Comparison of ENCODE assay signal across 18 cellular contexts in the genomic region with DNA sequence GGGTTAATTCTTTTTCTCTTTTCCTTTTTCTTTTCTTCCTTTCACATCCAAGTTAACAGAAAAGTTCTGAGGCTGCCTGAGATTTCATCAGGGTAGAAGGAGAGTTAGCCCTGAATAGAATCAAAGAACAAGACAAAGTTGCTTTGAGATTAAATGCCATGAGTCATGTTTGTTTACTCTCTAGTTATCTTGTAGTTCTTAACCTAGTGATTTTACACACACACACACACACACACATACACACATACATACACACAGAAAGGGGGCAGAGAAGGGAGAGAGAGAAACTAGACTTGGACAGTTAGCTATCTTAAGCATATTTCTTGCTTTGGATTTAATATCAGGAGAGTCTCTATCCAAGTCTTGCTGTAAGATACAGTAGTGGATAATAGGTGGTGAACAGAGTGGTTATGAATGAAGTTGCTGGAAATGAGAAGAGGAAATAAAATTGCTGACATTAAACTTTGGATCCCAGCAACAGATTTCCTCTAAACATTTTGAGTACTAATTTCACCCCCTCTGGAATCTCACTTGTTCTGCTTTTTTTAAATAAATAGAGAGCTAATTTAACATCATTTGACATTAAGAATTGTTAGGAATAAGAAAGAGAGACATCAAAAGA. TPM values are rescaled to one million over a fixed set of nuclear protein-coding genes. Genes with fewer than 3 reads are reported as not detected.
DNase-seq lines count a peak whose midpoint lies in the region; ATAC-seq and TF ChIP-seq lines count a peak whose summit lies in the region.
"Had no signal": no experiment of that assay in that cellular context is flagged by ENCODE, and none has a peak within 500 bp of the region (broad histone marks: within the 10 kb centered on the region; RNA-seq: fewer than 3 reads in every experiment).

No MANE protein-coding gene starts in this region.

- H3K4me3 ChIP-seq in GM23338, result no peak overlapping the region
- no peak overlapping the region for H3K4me3 ChIP-seq in rectal smooth muscle tissue (ENCODE audit: low read length)
- H3K4me3 ChIP-seq: skin epidermis, uterus had no signal

- no peak overlapping the region for H3K4me2 ChIP-seq in GM23338

- H3K4me1 ChIP-seq in GM23338 (ENCODE audit: insufficient read depth), result no peaks in the 10 kb centered on the region
- H3K4me1 ChIP-seq in rectal smooth muscle tissue (ENCODE audit: control insufficient read depth, insufficient read depth, low read length), result peaks cover 4% of the 10 kb centered on the region
- H3K4me1 ChIP-seq: uterus had no signal

- H3K4me3 Mint-ChIP-seq in GM23338, result no peak overlapping the region
- H3K4me3 Mint-ChIP-seq: activated T-cell treated with anti-CD3 and anti-CD28 coated beads, Interleukin-2, amount 50 U/mL, for 4 hours; H9; neural crest cell; stimulated activated naive CD8-positive, alpha-beta T cell treated with anti-CD3 and anti-CD28 coated beads, Interleukin-15, Interleukin-2, amounts not matched to agents 100 ng/mL and 50 ng/mL, for 24 hours had no signal

- H3K27me3 ChIP-seq in GM23338 (ENCODE audit: insufficient read depth) (no peaks in the 10 kb centered on the region), rectal smooth muscle tissue (ENCODE audit: control insufficient read depth, insufficient read depth, low read length) (no peaks in the 10 kb centered on the region)
- H3K27me3 ChIP-seq: BLaER1 treated with 17β-estradiol and CSF1 and Interleukin-3, amounts not matched to agents 10 nM and 100 nM; uterus had no signal

- no peak overlapping the region for H3K9ac ChIP-seq in rectal smooth muscle tissue (ENCODE audit: low read length)

- H3K36me3 ChIP-seq in GM23338 (ENCODE audit: insufficient read depth), result no peaks in the 10 kb centered on the region
- no peaks in the 10 kb centered on the region for H3K36me3 ChIP-seq in rectal smooth muscle tissue (ENCODE audit: control insufficient read depth, insufficient read depth, low read length)
- H3K36me3 ChIP-seq: BLaER1 treated with 17β-estradiol and CSF1 and Interleukin-3, amounts not matched to agents 10 nM and 100 nM; uterus had no signal

- ATAC-seq in GM23338, result no peak
- ATAC-seq: activated T-cell treated with anti-CD3 and anti-CD28 coated beads, Interleukin-2, amount 50 U/mL, for 4 hours had no signal

- no peaks in the 10 kb centered on the region; the same call in 2 of the 3 replicates for H3K4me1 Mint-ChIP-seq in GM23338
- H3K4me1 Mint-ChIP-seq: H9 had no signal

- H3K9me3 Mint-ChIP-seq in GM23338, result no peaks in the 10 kb centered on the region
- H3K9me3 Mint-ChIP-seq: H9; neural crest cell; stimulated activated naive CD8-positive, alpha-beta T cell treated with anti-CD3 and anti-CD28 coated beads, Interleukin-15, Interleukin-2, amounts not matched to agents 100 ng/mL and 50 ng/mL, for 24 hours had no signal

- H4K20me1 ChIP-seq in GM23338 (replicated peaks; ENCODE audit: insufficient read depth), result no peaks in the 10 kb centered on the region
- H4K20me1 ChIP-seq: BLaER1 treated with 17β-estradiol and CSF1 and Interleukin-3, amounts not matched to agents 10 nM and 100 nM had no signal

- TF ChIP-seq CTCF in GM23338 (conservative IDR thresholded peaks at IDR 0.05; ENCODE audit: low read depth in 2 of 2), result no peak

- peak overlapping the region; percentile 10 for H3K27ac Mint-ChIP-seq in GM23338
- H3K27ac Mint-ChIP-seq: stimulated activated naive CD8-positive, alpha-beta T cell treated with anti-CD3 and anti-CD28 coated beads, Interleukin-15, Interleukin-2, amounts not matched to agents 100 ng/mL and 50 ng/mL, for 24 hours had no signal

- DNase-seq in GM23338 (ENCODE audit: low spot score) (no peak), amniotic epithelial cell (ENCODE audit: low read depth) (peak; percentile 89), iris pigment epithelial cell (ENCODE audit: low read depth) (peak; percentile 42), mesenteric fat pad (ENCODE audit: low spot score) (no peak), NCI-H187 (lab: John Stamatoyannopoulos, UW) (no peak), dermis blood vessel endothelial cell (no peak), DMS79 treated with DMSO at 0.1 percent for 48 hours (lab: John Stamatoyannopoulos, UW) (no peak)
- DNase-seq: activated T-cell treated with anti-CD3 and anti-CD28 coated beads, Interleukin-2, amount 50 U/mL, for 4 hours; amniotic stem cell; H9; NCI-H2107; NCI-H82; uterus had no signal

- H3K79me2 ChIP-seq in GM23338 (replicated peaks; ENCODE audit: insufficient read depth), result no peaks in the 10 kb centered on the region

- H3F3A ChIP-seq in GM23338 (replicated peaks; ENCODE audit: low read depth), result no peaks in the 10 kb centered on the region

- no peaks in the 10 kb centered on the region for H3K36me3 Mint-ChIP-seq in GM23338 (ENCODE audit: low read depth)

- H3K27ac ChIP-seq in GM23338 (ENCODE audit: low read depth) (no peak overlapping the region), rectal smooth muscle tissue (ENCODE audit: low read depth, low read length) (peak overlapping the region; percentile 48)
- H3K27ac ChIP-seq: uterus had no signal

- no peak overlapping the region for H2AFZ ChIP-seq in GM23338

- no peaks in the 10 kb centered on the region for H3K27me3 Mint-ChIP-seq in GM23338 (ENCODE audit: insufficient read depth, low read depth, poor library complexity)
- H3K27me3 Mint-ChIP-seq: stimulated activated naive CD8-positive, alpha-beta T cell treated with anti-CD3 and anti-CD28 coated beads, Interleukin-15, Interleukin-2, amounts not matched to agents 100 ng/mL and 50 ng/mL, for 24 hours had no signal

- H3K9me2 ChIP-seq in GM23338 (ENCODE audit: insufficient read depth), result no peaks in the 10 kb centered on the region

TF ChIP-seq in GM23338, 12 proteins besides CTCF, POLR2A, EP300 and RAD21:
- TF ChIP-seq, protein P1, sequence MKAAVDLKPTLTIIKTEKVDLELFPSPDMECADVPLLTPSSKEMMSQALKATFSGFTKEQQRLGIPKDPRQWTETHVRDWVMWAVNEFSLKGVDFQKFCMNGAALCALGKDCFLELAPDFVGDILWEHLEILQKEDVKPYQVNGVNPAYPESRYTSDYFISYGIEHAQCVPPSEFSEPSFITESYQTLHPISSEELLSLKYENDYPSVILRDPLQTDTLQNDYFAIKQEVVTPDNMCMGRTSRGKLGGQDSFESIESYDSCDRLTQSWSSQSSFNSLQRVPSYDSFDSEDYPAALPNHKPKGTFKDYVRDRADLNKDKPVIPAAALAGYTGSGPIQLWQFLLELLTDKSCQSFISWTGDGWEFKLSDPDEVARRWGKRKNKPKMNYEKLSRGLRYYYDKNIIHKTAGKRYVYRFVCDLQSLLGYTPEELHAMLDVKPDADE (IDR thresholded peaks at IDR 0.05), result no peak
- TF ChIP-seq EZH2 (IDR thresholded peaks at IDR 0.05; ENCODE audit: low read depth, unreplicated experiment) (no peak), ZNF331 (CRISPR knock-in tag; IDR thresholded peaks at IDR 0.05; ENCODE audit: low read depth) (no peak)

RNA-seq across cellular contexts. Expression of a gene that starts 19.9 kb away (rescaled TPM):
- total RNA-seq in GM23338 (2014; rRNA removed; shearing (Covaris generic)), result 1.7 and 3.8 TPM in 2 replicates
- 1.1 TPM in 2 replicates for polyA plus RNA-seq in GM23338 (2016; fragmentation: Nextera tagmentation; extraction: Ambion mirVana)
- total RNA-seq in mesenteric fat pad (14.1 TPM), dermis blood vessel endothelial cell (16.8 and 25.9 TPM in 2 replicates)

Comparison
In these comparisons a context has a peak if more than half of its experiments do, and no peak if none do; other contexts are left out.
1. DNase-seq: peak in amniotic epithelial cell (single experiment) and iris pigment epithelial cell (single experiment); none in GM23338 (single experiment), mesenteric fat pad (single experiment), NCI-H187 (0 of 2), dermis blood vessel endothelial cell (single experiment) and DMS79 treated with DMSO at 0.1 percent for 48 hours (single experiment).